ENCODE assay signal across 9 cellular contexts in the genomic region with DNA sequence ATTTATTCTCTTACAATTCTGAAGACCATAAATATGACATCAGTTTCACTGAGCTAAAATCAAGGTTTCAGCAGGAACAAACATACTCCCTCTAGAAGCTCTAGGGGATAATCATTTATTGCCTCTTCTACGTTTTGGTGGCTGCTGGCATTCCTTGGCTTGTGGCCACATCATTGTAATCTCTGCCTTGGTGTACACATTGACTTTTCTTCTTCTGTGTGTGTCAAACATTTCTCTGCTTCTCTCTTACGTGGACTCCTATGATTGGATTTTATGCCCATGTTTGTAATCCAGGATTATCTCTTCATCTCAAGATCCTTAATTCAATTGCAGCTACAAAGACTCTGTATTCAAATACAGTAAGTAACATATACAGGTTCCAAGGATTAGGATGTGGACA. TPM values are rescaled to one million over a fixed set of nuclear protein-coding genes. Genes with fewer than 3 reads are reported as not detected.
"Had no signal": no experiment of that assay in that cellular context is flagged by ENCODE, and none has a peak within 500 bp of the region (broad histone marks: within the 10 kb centered on the region; RNA-seq: fewer than 3 reads in every experiment).

No MANE protein-coding gene starts in this region.

- H3K9ac ChIP-seq: KMS-11 had no signal

- H3K36me3 Mint-ChIP-seq: IgD-negative memory B cell had no signal

- H3K27ac Mint-ChIP-seq: IgD-negative memory B cell had no signal

- DNase-seq: IMR-90, KBM-7, KG1 had no signal

- H3K4me3 Mint-ChIP-seq: IgD-negative memory B cell had no signal

- H3K4me1 Mint-ChIP-seq: IgD-negative memory B cell had no signal

- ATAC-seq: HepG2 had no signal

- H3K4me2 ChIP-seq: KMS-11 had no signal

- FAIRE-seq: HepG2 had no signal

- H3K27ac ChIP-seq: HL-60, KMS-11 had no signal

RNA-seq across cellular contexts. Expression of gene MMP20, which starts 30.4 kb away (rescaled TPM):
- total RNA-seq: HepG2, HT-29, HT1080, IMR-90 had no signal
- polyA plus RNA-seq: IgD-negative memory B cell, IMR-90 had no signal

RNA-seq across cellular contexts. Expression of gene MMP27, which starts 50.0 kb away (rescaled TPM):
- total RNA-seq: HepG2, HT-29, HT1080, IMR-90 had no signal
- polyA plus RNA-seq: HepG2, IgD-negative memory B cell, IMR-90 had no signal
